In the genomic region with DNA sequence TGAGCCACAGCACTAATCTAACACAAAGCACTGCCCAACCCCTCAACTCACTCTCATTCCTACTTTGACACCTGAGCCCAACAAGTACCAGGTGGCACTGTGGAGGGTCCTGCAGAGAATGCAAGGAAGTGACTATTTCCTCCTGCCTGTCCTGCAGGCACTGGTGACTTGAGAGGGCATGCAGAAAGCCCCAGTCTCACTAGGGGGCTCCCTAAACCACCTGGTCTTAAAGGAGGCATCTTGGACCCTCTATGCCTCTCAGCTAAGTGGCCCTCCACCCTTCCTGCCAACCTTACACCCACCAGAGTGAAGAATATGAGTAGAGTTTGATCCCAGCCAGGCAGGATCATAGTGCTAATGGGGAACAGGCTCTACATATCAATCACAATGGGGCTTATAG, we compare ENCODE assay signal across 1 cellular context.
TF ChIP-seq lines count a peak whose summit lies in the region.

No MANE protein-coding gene starts in this region.

TF ChIP-seq in H1, 55 proteins besides CTCF, POLR2A, EP300 and RAD21:
- TF ChIP-seq EGR1 (IDR thresholded peaks at IDR 0.05; ENCODE audit: borderline replicate concordance, low read depth, low read length) (no peak), SIRT6 (IDR thresholded peaks at IDR 0.05; ENCODE audit: low read length) (no peak), FOSL1 (IDR thresholded peaks at IDR 0.05; ENCODE audit: insufficient read depth, low read depth, low read length) (no peak), TBP (IDR thresholded peaks at IDR 0.05; ENCODE audit: low read depth, low read length) (no peak)
- TF ChIP-seq, protein P1, sequence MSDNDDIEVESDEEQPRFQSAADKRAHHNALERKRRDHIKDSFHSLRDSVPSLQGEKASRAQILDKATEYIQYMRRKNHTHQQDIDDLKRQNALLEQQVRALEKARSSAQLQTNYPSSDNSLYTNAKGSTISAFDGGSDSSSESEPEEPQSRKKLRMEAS (IDR thresholded peaks at IDR 0.05) = 0 out of 2 replicates have a peak, but pooled peaks have one; percentile 22
TF ChIP-seq in H1: peak in this region for 1.
